ENCODE assay signal across 23 cellular contexts in genomic region chr7:115221484-115221883, GRCh38.
"Had no signal": no experiment of that assay in that cellular context is flagged by ENCODE, and none has a peak within 500 bp of the region (broad histone marks: within the 10 kb centered on the region; RNA-seq: fewer than 3 reads in every experiment).

No MANE protein-coding gene starts in this region.

- ATAC-seq: activated CD8-positive, alpha-beta memory T cell treated with anti-CD3 and anti-CD28 coated beads, Interleukin-2, amount 10 ng/mL, durations not matched to agents 7 days and 5 days; activated T-helper 17 cell treated with anti-CD3 and anti-CD28 coated beads, Interleukin-2, amount 50 U/mL, for 72 hours; left lung had no signal

- H3K27me3 Mint-ChIP-seq: activated CD4-positive, alpha-beta memory T cell treated with anti-CD3 and anti-CD28 coated beads, Interleukin-2, amount 10 ng/mL, durations not matched to agents 7 days and 5 days; activated CD8-positive, alpha-beta memory T cell treated with anti-CD3 and anti-CD28 coated beads, Interleukin-2, amount 10 ng/mL, durations not matched to agents 7 days and 5 days; activated T-helper 17 cell treated with anti-CD3 and anti-CD28 coated beads, Interleukin-2, amount 50 U/mL, for 72 hours; dendritic cell treated with granulocyte-macrophage colony-stimulating factor and Interleukin-4, amounts not matched to agents 40 ng/mL and 50 ng/mL, for 4 days had no signal

- DNase-seq: activated CD4-positive, alpha-beta memory T cell treated with anti-CD3 and anti-CD28 coated beads, Interleukin-2, amount 10 ng/mL, durations not matched to agents 7 days and 5 days; activated CD4-positive, alpha-beta T cell treated with anti-CD3 and anti-CD28 coated beads for 48 hours; activated CD4-positive, CD25-positive, alpha-beta regulatory T cell; activated CD8-positive, alpha-beta memory T cell treated with anti-CD3 and anti-CD28 coated beads, Interleukin-2, amount 10 ng/mL, durations not matched to agents 7 days and 5 days; activated naive CD4-positive, alpha-beta T cell treated with anti-CD3 and anti-CD28 coated beads for 36 hours; activated T-cell treated with anti-CD3 and anti-CD28 coated beads, Interleukin-2, amount 50 U/mL, for 1 hour; anterior cingulate cortex; brain microvascular endothelial cell; effector memory CD4-positive, alpha-beta T cell; esophagus squamous epithelium; foreskin melanocyte; hypothalamus; left lung; occipital lobe; stimulated activated CD4-positive, alpha-beta T cell treated with anti-CD3 and anti-CD28 coated beads, Interleukin-12 subunit alpha, Interleukin-12 subunit beta, amount 100 ng/mL, for 4 hours; stimulated activated CD4-positive, alpha-beta T cell treated with anti-CD3 and anti-CD28 coated beads, Interleukin-1b, Interleukin-23, amount 100 ng/mL, for 48 hours; stimulated activated naive CD4-positive, alpha-beta T cell treated with Interleukin-2 at 50 U/mL for 16 hours; T1000; tibial artery had no signal

- H3K9me3 ChIP-seq: esophagus squamous epithelium, left lung, tibial artery had no signal

- H3K4me3 Mint-ChIP-seq: activated CD4-positive, alpha-beta memory T cell treated with anti-CD3 and anti-CD28 coated beads, Interleukin-2, amount 10 ng/mL, durations not matched to agents 7 days and 5 days; activated CD8-positive, alpha-beta memory T cell treated with anti-CD3 and anti-CD28 coated beads, Interleukin-2, amount 10 ng/mL, durations not matched to agents 7 days and 5 days; activated naive CD4-positive, alpha-beta T cell treated with anti-CD3 and anti-CD28 coated beads for 36 hours; activated T-helper 17 cell treated with anti-CD3 and anti-CD28 coated beads, Interleukin-2, amount 50 U/mL, for 72 hours; central memory CD8-positive, alpha-beta T cell; dendritic cell treated with granulocyte-macrophage colony-stimulating factor and Interleukin-4, amounts not matched to agents 40 ng/mL and 50 ng/mL, for 4 days had no signal

- H3K4me3 ChIP-seq: esophagus squamous epithelium, left lung, tibial artery had no signal

- H3K27ac Mint-ChIP-seq: activated CD4-positive, alpha-beta memory T cell treated with anti-CD3 and anti-CD28 coated beads, Interleukin-2, amount 10 ng/mL, durations not matched to agents 7 days and 5 days; activated CD8-positive, alpha-beta memory T cell treated with anti-CD3 and anti-CD28 coated beads, Interleukin-2, amount 10 ng/mL, durations not matched to agents 7 days and 5 days; activated naive CD4-positive, alpha-beta T cell treated with anti-CD3 and anti-CD28 coated beads for 36 hours; activated T-helper 17 cell treated with anti-CD3 and anti-CD28 coated beads, Interleukin-2, amount 50 U/mL, for 72 hours; dendritic cell treated with granulocyte-macrophage colony-stimulating factor and Interleukin-4, amounts not matched to agents 40 ng/mL and 50 ng/mL, for 4 days; progenitor cell of endocrine pancreas had no signal

- H3K27ac ChIP-seq: brain microvascular endothelial cell, esophagus squamous epithelium, left lung, tibial artery had no signal

- H3K4me1 ChIP-seq: esophagus squamous epithelium, left lung, tibial artery had no signal

- H3K36me3 Mint-ChIP-seq: activated CD8-positive, alpha-beta memory T cell treated with anti-CD3 and anti-CD28 coated beads, Interleukin-2, amount 10 ng/mL, durations not matched to agents 7 days and 5 days had no signal

- H3K27me3 ChIP-seq: brain microvascular endothelial cell, esophagus squamous epithelium, left lung, tibial artery had no signal

- H3K36me3 ChIP-seq: brain microvascular endothelial cell, esophagus squamous epithelium, left lung, tibial artery had no signal

- H3K9me3 Mint-ChIP-seq: activated CD4-positive, alpha-beta memory T cell treated with anti-CD3 and anti-CD28 coated beads, Interleukin-2, amount 10 ng/mL, durations not matched to agents 7 days and 5 days; activated naive CD4-positive, alpha-beta T cell treated with anti-CD3 and anti-CD28 coated beads for 36 hours; central memory CD8-positive, alpha-beta T cell; dendritic cell treated with granulocyte-macrophage colony-stimulating factor and Interleukin-4, amounts not matched to agents 40 ng/mL and 50 ng/mL, for 4 days had no signal
